In the genomic region with DNA sequence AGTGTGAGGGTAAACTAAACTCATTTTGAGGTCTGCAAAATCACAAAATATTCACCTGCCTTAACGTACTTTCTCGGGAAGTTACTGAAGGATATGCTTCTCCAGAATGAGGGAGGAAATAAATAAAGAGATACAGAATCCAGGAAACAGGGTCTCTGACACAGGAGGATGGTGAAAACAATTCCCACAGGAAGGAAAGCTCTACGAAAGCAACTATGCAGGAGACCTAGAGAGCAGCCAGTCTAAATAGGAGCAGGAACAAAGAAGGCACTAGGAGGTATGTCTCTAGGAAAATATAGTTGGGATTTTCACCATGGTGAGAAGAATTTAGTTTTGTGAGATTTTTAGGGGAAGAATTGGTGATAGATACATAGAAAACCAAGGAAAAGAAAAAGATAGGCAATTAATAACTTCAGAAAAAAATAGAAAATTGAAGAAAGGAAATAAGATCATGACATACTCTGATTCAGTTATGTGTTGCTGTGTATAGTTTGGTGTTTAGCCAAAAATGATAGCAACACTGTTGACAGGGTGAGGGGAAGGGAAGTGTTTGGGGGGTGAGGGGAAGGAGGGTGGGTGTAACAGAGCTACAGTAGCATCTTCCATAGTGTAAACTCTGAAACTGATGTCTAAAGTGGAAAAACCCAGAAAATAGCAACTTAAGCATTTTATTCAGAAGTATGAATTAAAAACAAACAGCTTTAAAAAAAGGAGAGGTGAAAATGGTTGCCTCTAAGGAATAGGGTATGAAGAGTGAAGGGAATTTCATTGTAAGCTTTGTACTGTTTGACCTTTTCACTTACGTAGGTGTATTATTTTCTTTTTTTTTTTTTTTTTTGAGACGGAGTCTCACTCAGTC, we compare ENCODE assay signal across 1 cellular context.
TF ChIP-seq lines count a peak whose summit lies in the region.

No MANE protein-coding gene starts in this region.

TF ChIP-seq in GM23338, 12 proteins besides CTCF, POLR2A, EP300 and RAD21 (continued from another document):
- TF ChIP-seq, protein P1, sequence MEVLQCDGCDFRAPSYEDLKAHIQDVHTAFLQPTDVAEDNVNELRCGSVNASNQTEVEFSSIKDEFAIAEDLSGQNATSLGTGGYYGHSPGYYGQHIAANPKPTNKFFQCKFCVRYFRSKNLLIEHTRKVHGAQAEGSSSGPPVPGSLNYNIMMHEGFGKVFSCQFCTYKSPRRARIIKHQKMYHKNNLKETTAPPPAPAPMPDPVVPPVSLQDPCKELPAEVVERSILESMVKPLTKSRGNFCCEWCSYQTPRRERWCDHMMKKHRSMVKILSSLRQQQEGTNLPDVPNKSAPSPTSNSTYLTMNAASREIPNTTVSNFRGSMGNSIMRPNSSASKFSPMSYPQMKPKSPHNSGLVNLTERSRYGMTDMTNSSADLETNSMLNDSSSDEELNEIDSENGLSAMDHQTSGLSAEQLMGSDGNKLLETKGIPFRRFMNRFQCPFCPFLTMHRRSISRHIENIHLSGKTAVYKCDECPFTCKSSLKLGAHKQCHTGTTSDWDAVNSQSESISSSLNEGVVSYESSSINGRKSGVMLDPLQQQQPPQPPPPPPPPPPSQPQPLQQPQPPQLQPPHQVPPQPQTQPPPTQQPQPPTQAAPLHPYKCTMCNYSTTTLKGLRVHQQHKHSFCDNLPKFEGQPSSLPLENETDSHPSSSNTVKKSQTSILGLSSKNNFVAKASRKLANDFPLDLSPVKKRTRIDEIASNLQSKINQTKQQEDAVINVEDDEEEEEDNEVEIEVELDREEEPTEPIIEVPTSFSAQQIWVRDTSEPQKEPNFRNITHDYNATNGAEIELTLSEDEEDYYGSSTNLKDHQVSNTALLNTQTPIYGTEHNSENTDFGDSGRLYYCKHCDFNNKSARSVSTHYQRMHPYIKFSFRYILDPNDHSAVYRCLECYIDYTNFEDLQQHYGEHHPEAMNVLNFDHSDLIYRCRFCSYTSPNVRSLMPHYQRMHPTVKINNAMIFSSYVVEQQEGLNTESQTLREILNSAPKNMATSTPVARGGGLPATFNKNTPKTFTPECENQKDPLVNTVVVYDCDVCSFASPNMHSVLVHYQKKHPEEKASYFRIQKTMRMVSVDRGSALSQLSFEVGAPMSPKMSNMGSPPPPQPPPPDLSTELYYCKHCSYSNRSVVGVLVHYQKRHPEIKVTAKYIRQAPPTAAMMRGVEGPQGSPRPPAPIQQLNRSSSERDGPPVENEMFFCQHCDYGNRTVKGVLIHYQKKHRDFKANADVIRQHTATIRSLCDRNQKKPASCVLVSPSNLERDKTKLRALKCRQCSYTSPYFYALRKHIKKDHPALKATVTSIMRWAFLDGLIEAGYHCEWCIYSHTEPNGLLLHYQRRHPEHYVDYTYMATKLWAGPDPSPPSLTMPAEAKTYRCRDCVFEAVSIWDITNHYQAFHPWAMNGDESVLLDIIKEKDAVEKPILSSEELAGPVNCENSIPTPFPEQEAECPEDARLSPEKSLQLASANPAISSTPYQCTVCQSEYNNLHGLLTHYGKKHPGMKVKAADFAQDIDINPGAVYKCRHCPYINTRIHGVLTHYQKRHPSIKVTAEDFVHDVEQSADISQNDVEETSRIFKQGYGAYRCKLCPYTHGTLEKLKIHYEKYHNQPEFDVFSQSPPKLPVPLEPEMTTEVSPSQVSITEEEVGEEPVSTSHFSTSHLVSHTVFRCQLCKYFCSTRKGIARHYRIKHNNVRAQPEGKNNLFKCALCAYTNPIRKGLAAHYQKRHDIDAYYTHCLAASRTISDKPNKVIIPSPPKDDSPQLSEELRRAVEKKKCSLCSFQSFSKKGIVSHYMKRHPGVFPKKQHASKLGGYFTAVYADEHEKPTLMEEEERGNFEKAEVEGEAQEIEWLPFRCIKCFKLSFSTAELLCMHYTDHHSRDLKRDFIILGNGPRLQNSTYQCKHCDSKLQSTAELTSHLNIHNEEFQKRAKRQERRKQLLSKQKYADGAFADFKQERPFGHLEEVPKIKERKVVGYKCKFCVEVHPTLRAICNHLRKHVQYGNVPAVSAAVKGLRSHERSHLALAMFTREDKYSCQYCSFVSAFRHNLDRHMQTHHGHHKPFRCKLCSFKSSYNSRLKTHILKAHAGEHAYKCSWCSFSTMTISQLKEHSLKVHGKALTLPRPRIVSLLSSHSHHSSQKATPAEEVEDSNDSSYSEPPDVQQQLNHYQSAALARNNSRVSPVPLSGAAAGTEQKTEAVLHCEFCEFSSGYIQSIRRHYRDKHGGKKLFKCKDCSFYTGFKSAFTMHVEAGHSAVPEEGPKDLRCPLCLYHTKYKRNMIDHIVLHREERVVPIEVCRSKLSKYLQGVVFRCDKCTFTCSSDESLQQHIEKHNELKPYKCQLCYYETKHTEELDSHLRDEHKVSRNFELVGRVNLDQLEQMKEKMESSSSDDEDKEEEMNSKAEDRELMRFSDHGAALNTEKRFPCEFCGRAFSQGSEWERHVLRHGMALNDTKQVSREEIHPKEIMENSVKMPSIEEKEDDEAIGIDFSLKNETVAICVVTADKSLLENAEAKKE (CRISPR knock-in tag; IDR thresholded peaks at IDR 0.05) = no peak
- no peak for TF ChIP-seq JUNB (IDR thresholded peaks at IDR 0.05; ENCODE audit: unreplicated experiment)
- no peak for TF ChIP-seq POLR2AphosphoS5 (IDR thresholded peaks at IDR 0.05; ENCODE audit: low read depth)
- no peak for TF ChIP-seq NANOG (IDR thresholded peaks at IDR 0.05; ENCODE audit: borderline replicate concordance)
- no peak for TF ChIP-seq ZNF114 (CRISPR knock-in tag; IDR thresholded peaks at IDR 0.05)
- TF ChIP-seq EZH2 (IDR thresholded peaks at IDR 0.05; ENCODE audit: low read depth, unreplicated experiment) = no peak
